8 cellular contexts compared by ENCODE assay signal in the genomic region with DNA sequence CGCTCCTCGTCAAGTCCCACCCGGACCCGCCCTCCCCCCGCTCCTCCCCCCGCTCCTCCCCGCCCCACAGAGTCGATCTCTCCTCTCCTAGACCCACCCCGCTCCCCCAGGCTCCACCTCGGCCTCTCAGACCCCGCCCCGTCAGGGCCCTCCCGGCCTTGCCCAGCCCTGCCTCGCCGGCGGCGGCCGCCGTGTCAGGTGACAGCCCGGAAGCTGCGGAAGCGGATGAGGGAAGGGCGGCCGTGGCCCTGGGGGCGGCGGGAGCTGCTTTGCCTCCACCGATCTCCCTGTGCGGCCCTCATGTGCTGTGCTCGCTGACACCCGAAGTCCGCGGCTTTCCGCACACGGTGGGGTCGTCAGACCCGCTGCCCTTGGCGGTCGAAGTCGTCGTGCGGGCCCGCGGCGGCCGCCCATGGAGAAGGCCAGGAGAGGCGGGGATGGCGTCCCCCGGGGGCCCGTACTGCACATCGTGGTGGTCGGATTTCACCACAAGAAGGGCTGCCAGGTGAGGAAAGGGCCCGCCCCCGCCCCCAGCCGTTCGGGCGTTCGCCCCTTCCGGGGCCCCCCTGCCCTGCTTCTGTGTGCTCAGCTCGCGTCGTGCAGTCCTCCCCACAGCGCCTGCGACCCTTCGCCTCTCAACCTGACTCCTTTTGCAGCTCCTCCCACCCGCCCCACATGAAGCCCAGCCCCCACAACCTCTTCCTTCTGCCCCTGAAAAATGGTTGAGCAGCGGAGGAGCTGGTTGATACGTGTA.
DNase-seq lines count a peak whose midpoint lies in the region; ATAC-seq and TF ChIP-seq lines count a peak whose summit lies in the region.

AVL9 (plus strand) TSS at position 192 of the 754 bp plus-strand sequence; CDS start at position 413, 221 bp downstream.

- H3K27me3 Mint-ChIP-seq in central memory CD8-positive, alpha-beta T cell: no peaks in the 10 kb centered on the region

- no peak for TF ChIP-seq CTCF in AG09319 (IDR thresholded peaks at IDR 0.05; ENCODE audit: low read depth, low read length)

- peak; percentile 89 for DNase-seq in AG09319 (ENCODE audit: extremely low read depth, low read depth)
- DNase-seq in NCI-H446 (lab: John Stamatoyannopoulos, UW): peak; percentile 81 to 95
- peak; percentile 99 for DNase-seq in central memory CD8-positive, alpha-beta T cell (ENCODE audit: low spot score in 2 of 2)
- peak; percentile 100 for DNase-seq in islet precursor cell
- peak; percentile 98 for DNase-seq in stimulated activated CD4-positive, alpha-beta T cell treated with anti-CD3 and anti-CD28 coated beads, Interleukin-12 subunit alpha, Interleukin-12 subunit beta, amount 100 ng/mL, for 4 hours

- H3K4me3 Mint-ChIP-seq in central memory CD8-positive, alpha-beta T cell: peak within 1 kb of the TSS; percentile 90

- ATAC-seq in GM19043 (IDR thresholded peaks at IDR 0.05; ENCODE audit: low read depth, unreplicated experiment) (peak; percentile 89), HG03354 (IDR thresholded peaks at IDR 0.05; ENCODE audit: poor library complexity, severe bottlenecking, unreplicated experiment) (peak; percentile 91)
- peak; percentile 98 for ATAC-seq in activated CD4-positive, CD25-positive, alpha-beta regulatory T cell treated with anti-CD3 and anti-CD28 coated beads, Interleukin-2, amount 50 U/mL, for 24 hours
- peak; percentile 92 for ATAC-seq in central memory CD8-positive, alpha-beta T cell (replicated peaks; ENCODE audit: extremely low read depth, poor library complexity, severe bottlenecking)

- peaks cover 33% of the 10 kb centered on the region for H3K4me1 Mint-ChIP-seq in central memory CD8-positive, alpha-beta T cell

- no peaks in the 10 kb centered on the region for H3K9me3 Mint-ChIP-seq in central memory CD8-positive, alpha-beta T cell

- peaks cover 21% of the 10 kb centered on the region for H3K36me3 Mint-ChIP-seq in central memory CD8-positive, alpha-beta T cell (ENCODE audit: insufficient read depth)

- peak within 1 kb of the TSS; percentile 91 for H3K27ac Mint-ChIP-seq in central memory CD8-positive, alpha-beta T cell (ENCODE audit: low read depth)

Comparison
In these comparisons a context has a peak if more than half of its experiments do, and no peak if none do; other contexts are left out.
1. Peak in every context shown above with its lines: DNase-seq and ATAC-seq.